In the genomic region with DNA sequence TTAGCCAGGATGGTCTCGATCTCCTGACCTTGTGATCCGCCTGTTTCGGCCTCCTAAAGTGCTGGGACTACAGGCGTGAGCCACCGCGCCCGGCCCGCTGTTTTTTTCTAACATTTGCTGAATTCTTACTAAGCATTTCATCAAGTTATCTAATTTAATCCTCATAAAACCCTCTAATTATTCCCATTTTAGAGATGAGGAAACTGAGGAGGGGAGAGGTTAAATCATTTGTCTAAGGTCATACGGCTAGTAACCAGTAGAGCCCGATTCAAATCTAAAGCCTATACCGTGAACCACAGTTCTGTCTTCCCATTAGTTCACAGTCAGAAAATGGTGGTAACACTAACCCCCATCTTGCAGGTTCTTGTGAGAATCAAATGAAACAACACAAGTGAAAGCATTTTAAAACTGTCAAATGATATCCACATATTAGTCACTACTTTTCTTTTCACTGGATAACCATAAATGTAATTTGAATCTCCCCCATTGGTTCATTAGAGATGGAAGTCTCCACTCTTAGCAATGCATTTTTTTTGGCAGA, we compare ENCODE assay signal across 20 cellular contexts. TPM values are rescaled to one million over a fixed set of nuclear protein-coding genes. Genes with fewer than 3 reads are reported as not detected.
DNase-seq lines count a peak whose midpoint lies in the region; ATAC-seq, FAIRE-seq and TF ChIP-seq lines count a peak whose summit lies in the region.
"Had no signal": no experiment of that assay in that cellular context is flagged by ENCODE, and none has a peak within 500 bp of the region (broad histone marks: within the 10 kb centered on the region; RNA-seq: fewer than 3 reads in every experiment).

No MANE protein-coding gene starts in this region.

- no peak overlapping the region for H3K4me3 ChIP-seq in coronary artery
- no peak overlapping the region for H3K4me3 ChIP-seq in neural progenitor cell
- H3K4me3 ChIP-seq: A549, GM23338 had no signal

- intact Hi-C loops in activated CD4-positive, alpha-beta T cell treated with anti-CD3 and anti-CD28 coated beads for 36 hours (cut with DNase I, micrococcal nuclease): no loop called here

- no peaks in the 10 kb centered on the region for H3K9me3 ChIP-seq in neural progenitor cell (ENCODE audit: low read depth)
- H3K9me3 ChIP-seq: A549 had no signal

- CTCF ChIA-PET in activated CD4-positive, alpha-beta T cell treated with anti-CD3 and anti-CD28 coated beads for 36 hours (lab: Charles Lee): interaction anchor here (1.9 kb wide), 1 partner anchor 29 kb away, joined by 9 read pairs; no protein-coding TSS in a partner anchor

- TF ChIP-seq CTCF in coronary artery (IDR thresholded peaks at IDR 0.05) (no peak), neural progenitor cell (IDR thresholded peaks at IDR 0.05) (no peak)

- peaks cover 45% of the 10 kb centered on the region for H3K27me3 ChIP-seq in neural progenitor cell

- POLR2A ChIA-PET in activated CD4-positive, alpha-beta T cell treated with anti-CD3 and anti-CD28 coated beads for 36 hours (lab: Charles Lee): no interaction called here

- H3K4me1 ChIP-seq in neural progenitor cell: peaks cover 6% of the 10 kb centered on the region
- H3K4me1 ChIP-seq: A549 had no signal

- H3K9ac ChIP-seq in neural progenitor cell: no peak overlapping the region

- H3K4me2 ChIP-seq in neural progenitor cell: no peak overlapping the region
- H3K4me2 ChIP-seq: A549, GM23338 had no signal

- H3K4me1 Mint-ChIP-seq in activated CD4-positive, alpha-beta T cell treated with anti-CD3 and anti-CD28 coated beads for 36 hours: peaks cover 12% of the 10 kb centered on the region
- H3K4me1 Mint-ChIP-seq in activated T-cell treated with anti-CD3 and anti-CD28 coated beads, Interleukin-2, amount 50 U/mL, for 72 hours (ENCODE audit: low read depth): peaks cover 25% of the 10 kb centered on the region
- peaks cover 18% of the 10 kb centered on the region for H3K4me1 Mint-ChIP-seq in neural progenitor cell

- H3K36me3 ChIP-seq in neural progenitor cell: no peaks in the 10 kb centered on the region

- peaks cover 14% of the 10 kb centered on the region for H3F3A ChIP-seq in neural progenitor cell (ENCODE audit: low read depth)

- peaks cover 13% of the 10 kb centered on the region for H3K27me3 Mint-ChIP-seq in activated CD4-positive, alpha-beta T cell treated with anti-CD3 and anti-CD28 coated beads for 36 hours
- H3K27me3 Mint-ChIP-seq in activated T-cell treated with anti-CD3 and anti-CD28 coated beads, Interleukin-2, amount 50 U/mL, for 72 hours (ENCODE audit: low read depth): peaks cover 27% of the 10 kb centered on the region
- peaks cover 18% of the 10 kb centered on the region for H3K27me3 Mint-ChIP-seq in neural progenitor cell (ENCODE audit: insufficient read depth, low read depth)

- FAIRE-seq in HTR-8/SVneo (lab: Jason Lieb, UNC): no peak
- FAIRE-seq: A549, H54, HepG2 had no signal

- no peak overlapping the region for H2AFZ ChIP-seq in neural progenitor cell (replicated peaks)
- H2AFZ ChIP-seq: GM23338 had no signal

- H3K36me3 Mint-ChIP-seq in activated CD4-positive, alpha-beta T cell treated with anti-CD3 and anti-CD28 coated beads for 36 hours (ENCODE audit: low read depth): no peaks in the 10 kb centered on the region
- H3K36me3 Mint-ChIP-seq in activated T-cell treated with anti-CD3 and anti-CD28 coated beads, Interleukin-2, amount 50 U/mL, for 72 hours (ENCODE audit: insufficient read depth in 2 of 2): no peaks in the 10 kb centered on the region
- no peaks in the 10 kb centered on the region for H3K36me3 Mint-ChIP-seq in neural progenitor cell

- no peak overlapping the region for H3K4me3 Mint-ChIP-seq in activated CD4-positive, alpha-beta T cell treated with anti-CD3 and anti-CD28 coated beads for 36 hours
- no peak overlapping the region for H3K4me3 Mint-ChIP-seq in activated T-cell treated with anti-CD3 and anti-CD28 coated beads, Interleukin-2, amount 50 U/mL, for 72 hours
- H3K4me3 Mint-ChIP-seq in neural progenitor cell: no peak overlapping the region
- H3K4me3 Mint-ChIP-seq: CD4-positive, alpha-beta T cell; GM23338 had no signal

- H3K79me2 ChIP-seq in neural progenitor cell (ENCODE audit: low read depth): no peaks in the 10 kb centered on the region

- DNase-seq in activated CD4-positive, alpha-beta T cell treated with anti-CD3 and anti-CD28 coated beads for 36 hours: no peak
- no peak for DNase-seq in activated CD4-positive, alpha-beta T cell treated with anti-CD3 and anti-CD28 coated beads, Interleukin-2, amount 50 U/mL, for 48 hours
- no peak for DNase-seq in activated T-cell treated with anti-CD3 and anti-CD28 coated beads, Interleukin-2, amount 50 U/mL, for 72 hours
- DNase-seq in activated T-cell treated with anti-CD3 and anti-CD28 coated beads for 4 hours (no peak), coronary artery (ENCODE audit: low spot score) (no peak), HTR-8/SVneo (ENCODE audit: insufficient read length, low spot score) (no peak), neural progenitor cell (ENCODE audit: low spot score) (no peak)
- DNase-seq: AML-193; CD4-positive, alpha-beta T cell; DMS153; DMS79; GDM1; HCEC 1CT had no signal

- H4K20me1 ChIP-seq in neural progenitor cell (ENCODE audit: low read depth): peaks cover 10% of the 10 kb centered on the region

- H3K9me3 Mint-ChIP-seq in activated CD4-positive, alpha-beta T cell treated with anti-CD3 and anti-CD28 coated beads for 36 hours (ENCODE audit: low read depth): no peaks in the 10 kb centered on the region
- H3K9me3 Mint-ChIP-seq in activated T-cell treated with anti-CD3 and anti-CD28 coated beads, Interleukin-2, amount 50 U/mL, for 72 hours: no peaks in the 10 kb centered on the region
- H3K9me3 Mint-ChIP-seq in neural progenitor cell: no peaks in the 10 kb centered on the region
- H3K9me3 Mint-ChIP-seq: CD4-positive, alpha-beta T cell; GM23338 had no signal

- H3K27ac ChIP-seq in coronary artery: peak overlapping the region; percentile 88 to 90
- H3K27ac ChIP-seq in neural progenitor cell: no peak overlapping the region
- H3K27ac ChIP-seq: 22Rv1, A549, C4-2B had no signal

- no peak overlapping the region for H3K27ac Mint-ChIP-seq in activated CD4-positive, alpha-beta T cell treated with anti-CD3 and anti-CD28 coated beads for 36 hours
- H3K27ac Mint-ChIP-seq in activated T-cell treated with anti-CD3 and anti-CD28 coated beads, Interleukin-2, amount 50 U/mL, for 72 hours: no peak overlapping the region
- H3K27ac Mint-ChIP-seq in neural progenitor cell: no peak overlapping the region
- H3K27ac Mint-ChIP-seq: CD4-positive, alpha-beta T cell; GM23338 had no signal

- ATAC-seq in activated CD4-positive, alpha-beta T cell treated with anti-CD3 and anti-CD28 coated beads for 36 hours: peak; percentile 66
- ATAC-seq in activated T-cell treated with anti-CD3 and anti-CD28 coated beads, Interleukin-2, amount 50 U/mL, for 72 hours (replicated peaks in 1 of 2): peak; percentile 50 to 52
- ATAC-seq: A549, GM23338, HepG2 had no signal

RNA-seq across cellular contexts. Expression of a gene that starts 10.6 kb away (rescaled TPM):
- total RNA-seq in activated CD4-positive, alpha-beta T cell treated with anti-CD3 and anti-CD28 coated beads for 36 hours: under 1 TPM; 0.19 to 0.23 TPM
- under 1 TPM; 0.32 to 0.89 TPM for total RNA-seq in activated T-cell treated with anti-CD3 and anti-CD28 coated beads, Interleukin-2, amount 50 U/mL, for 72 hours
- total RNA-seq in neural progenitor cell (ENCODE audit: low replicate concordance): 2.3 and 4.0 TPM in 2 replicates
- total RNA-seq: Daoy had no signal

RNA-seq across cellular contexts. Expression of a gene that starts 43.0 kb away (rescaled TPM):
- total RNA-seq in activated CD4-positive, alpha-beta T cell treated with anti-CD3 and anti-CD28 coated beads for 36 hours: under 1 TPM in 1 of 2 experiments, not detected in 1; 0.21 TPM
- total RNA-seq in activated T-cell treated with anti-CD3 and anti-CD28 coated beads, Interleukin-2, amount 50 U/mL, for 72 hours: under 1 TPM in 1 of 2 donors, not detected in 1; 0.29 TPM
- total RNA-seq in neural progenitor cell (ENCODE audit: low replicate concordance): not detected in 2 replicates
- total RNA-seq: Daoy, GM23338, HepG2 had no signal

RNA-seq across cellular contexts. Expression of a gene that starts 52.3 kb away (rescaled TPM):
- total RNA-seq in activated CD4-positive, alpha-beta T cell treated with anti-CD3 and anti-CD28 coated beads for 36 hours: 100 to 1,000 TPM; 322 to 330 TPM
- 100 to 1,000 TPM; 333 to 424 TPM for total RNA-seq in activated T-cell treated with anti-CD3 and anti-CD28 coated beads, Interleukin-2, amount 50 U/mL, for 72 hours
- total RNA-seq in neural progenitor cell (ENCODE audit: low replicate concordance): 123 and 243 TPM in 2 replicates
